Comparison of ENCODE assay signal across 23 cellular contexts in genomic region chr15:36755341-36755740, GRCh38.
DNase-seq lines count a peak whose midpoint lies in the region; ATAC-seq and TF ChIP-seq lines count a peak whose summit lies in the region.
"Had no signal": no experiment of that assay in that cellular context is flagged by ENCODE, and none has a peak within 500 bp of the region (broad histone marks: within the 10 kb centered on the region; RNA-seq: fewer than 3 reads in every experiment).

No MANE protein-coding gene starts in this region.

- CTCF ChIA-PET in A673 (lab: Charles Lee) = no interaction called here

- no peaks in the 10 kb centered on the region for H3K27me3 ChIP-seq in A673 (replicated peaks; ENCODE audit: insufficient read depth, low read depth, low read length, poor library complexity)
- H3K27me3 ChIP-seq: gastroesophageal sphincter, hepatocyte had no signal

- TF ChIP-seq CTCF in A673 (conservative IDR thresholded peaks at IDR 0.05; ENCODE audit: low read depth, low read length) = no peak

- DNase-seq in COR-L47 (lab: John Stamatoyannopoulos, UW) = peak; percentile 94
- peak in 2 of 3 experiments; percentile 81 to 97 for DNase-seq in NCI-H1417 (lab: John Stamatoyannopoulos, UW)
- peak; percentile 84 for DNase-seq in NCI-H2227 (lab: John Stamatoyannopoulos, UW; ENCODE audit: unreplicated experiment)
- DNase-seq in caudate nucleus (lab: John Stamatoyannopoulos, UW) = no peak
- DNase-seq in NCI-H128 (lab: John Stamatoyannopoulos, UW; ENCODE audit: unreplicated experiment) = no peak
- DNase-seq in A673 (ENCODE audit: low spot score) = no peak
- DNase-seq: activated CD4-positive, alpha-beta T cell treated with anti-CD3 and anti-CD28 coated beads for 4 hours; activated CD8-positive, alpha-beta memory T cell treated with anti-CD3 and anti-CD28 coated beads for 24 hours; activated gamma-delta T cell; activated naive CD8-positive, alpha-beta T cell treated with anti-CD3 and anti-CD28 coated beads, Interleukin-2, amount 10 ng/mL, durations not matched to agents 7 days and 5 days; C1 segment of cervical spinal cord; dermis blood vessel endothelial cell; HFFc6; mesenchymal stem cell; PC-9; Right ventricle myocardium superior; stimulated activated CD4-positive, alpha-beta T cell treated with anti-CD3 and anti-CD28 coated beads, Interleukin-4, amount 100 ng/mL, for 4 hours; stimulated activated naive B cell treated with anti-CD40 and anti-IgM and Interleukin-4, amounts not matched to agents 10 μg/mL and 1 μg/mL and 100 μg/mL, for 72 hours had no signal

- no peaks in the 10 kb centered on the region for H3K9me3 ChIP-seq in A673 (ENCODE audit: low read depth, low read length, poor library complexity, severe bottlenecking)
- H3K9me3 ChIP-seq: gastroesophageal sphincter had no signal

- no peaks in the 10 kb centered on the region for H3K4me1 ChIP-seq in A673 (ENCODE audit: insufficient read depth, low read length, poor library complexity, severe bottlenecking)
- H3K4me1 ChIP-seq: gastroesophageal sphincter had no signal

- POLR2A ChIA-PET in A673 (lab: Charles Lee; ENCODE audit: low non-redundant PET) = no interaction called here

- ATAC-seq in GM19452 (IDR thresholded peaks at IDR 0.05; ENCODE audit: unreplicated experiment) (no peak), GM21619 (IDR thresholded peaks at IDR 0.05; ENCODE audit: unreplicated experiment) (no peak)
- ATAC-seq: gastroesophageal sphincter; left lobe of liver; stimulated activated naive B cell treated with anti-CD40 and anti-IgM and Interleukin-4, amounts not matched to agents 10 μg/mL and 1 μg/mL and 100 μg/mL, for 72 hours had no signal

- intact Hi-C loops in A673 (cut with micrococcal nuclease; ENCODE audit: unreplicated experiment) = no loop called here

- no peaks in the 10 kb centered on the region for H3K36me3 ChIP-seq in A673 (ENCODE audit: insufficient read depth, low read length, poor library complexity, severe bottlenecking)

- BruUV-seq in A673 (replicated peaks; lab: Mats Ljungman, UMichigan) = no TSS peak

- H3K27ac ChIP-seq in caudate nucleus (ENCODE audit: low read depth, low read length) = peak overlapping the region; percentile 31
- no peak overlapping the region for H3K27ac ChIP-seq in A673 (ENCODE audit: low read depth, low read length, poor library complexity, severe bottlenecking)
- H3K27ac ChIP-seq: gastroesophageal sphincter, hepatocyte, PC-9 had no signal

- no peak overlapping the region for H3K4me3 ChIP-seq in A673 (ENCODE audit: low read depth, low read length, poor library complexity, severe bottlenecking)
- H3K4me3 ChIP-seq: gastroesophageal sphincter, hepatocyte, PC-9 had no signal

Comparison
In these comparisons a context has a peak if more than half of its experiments do, and no peak if none do; other contexts are left out.
1. DNase-seq: peak in COR-L47 (single experiment), NCI-H1417 (2 of 3) and NCI-H2227 (single experiment); none in caudate nucleus (0 of 61), NCI-H128 (single experiment) and A673 (single experiment).